Comparison of ENCODE assay signal across 20 cellular contexts in genomic region chr3:144774897-144775296, GRCh38.
DNase-seq lines count a peak whose midpoint lies in the region; TF ChIP-seq lines count a peak whose summit lies in the region.
"Had no signal": no experiment of that assay in that cellular context is flagged by ENCODE, and none has a peak within 500 bp of the region (broad histone marks: within the 10 kb centered on the region; RNA-seq: fewer than 3 reads in every experiment).

No MANE protein-coding gene starts in this region.

- H3K4me1 Mint-ChIP-seq in chondrocyte (ENCODE audit: low read depth) = peaks cover 26% of the 10 kb centered on the region
- H3K4me1 Mint-ChIP-seq: naive B cell had no signal

- H3K4me1 ChIP-seq in BE2C (peaks cover 14% of the 10 kb centered on the region), MM.1S (ENCODE audit: low read length) (peaks cover 6% of the 10 kb centered on the region; the same call in 1 of the 2 replicates)
- H3K4me1 ChIP-seq: foreskin keratinocyte, thyroid gland had no signal

- H3K27me3 Mint-ChIP-seq in chondrocyte (ENCODE audit: low read depth) = no peaks in the 10 kb centered on the region
- H3K27me3 Mint-ChIP-seq: naive B cell; stimulated activated naive CD8-positive, alpha-beta T cell treated with anti-CD3 and anti-CD28 coated beads, Interleukin-15, Interleukin-2, amounts not matched to agents 100 ng/mL and 50 ng/mL, for 24 hours had no signal

- H3K79me2 ChIP-seq in MM.1S (ENCODE audit: low read length) = no peaks in the 10 kb centered on the region

- H3K27me3 ChIP-seq in BE2C (no peaks in the 10 kb centered on the region), MM.1S (replicated peaks; ENCODE audit: insufficient read depth, low read length) (no peaks in the 10 kb centered on the region)
- H3K27me3 ChIP-seq: ascending aorta, foreskin keratinocyte, thyroid gland had no signal

- DNase-seq in BE2C = peak; percentile 50
- peak; percentile 21 for DNase-seq in GM12865 (ENCODE audit: low read depth)
- no peak for DNase-seq in MM.1S
- no peak for DNase-seq in chondrocyte (ENCODE audit: low spot score)
- DNase-seq in GM19240 (ENCODE audit: insufficient read length, low spot score) = no peak
- DNase-seq in MV-4-11 (lab: John Stamatoyannopoulos, UW) = no peak
- DNase-seq in GM10266 (ENCODE audit: extremely low spot score) = no peak
- no peak for DNase-seq in NOMO-1 treated with dmso at 0.1 percent for 144 hours (lab: John Stamatoyannopoulos, UW; ENCODE audit: unreplicated experiment)
- DNase-seq: activated naive CD4-positive, alpha-beta T cell treated with anti-CD3 and anti-CD28 coated beads for 36 hours; activated T-cell treated with anti-CD3 and anti-CD28 coated beads, Interleukin-2, amount 50 U/mL, for 1 hour; dermis blood vessel endothelial cell; foreskin keratinocyte; naive B cell; NCI-H146; NCI-H524 treated with DMSO at 0.1 percent for 48 hours; OCI-M1; SHP77; thyroid gland had no signal

- H3K4me3 ChIP-seq in BE2C (ENCODE audit: low read depth, low read length) (no peak overlapping the region), GM12865 (ENCODE audit: low read depth, low read length) (no peak overlapping the region), MM.1S (ENCODE audit: low read length) (no peak overlapping the region)
- H3K4me3 ChIP-seq: ascending aorta, thyroid gland had no signal

- no peaks in the 10 kb centered on the region for H3K9me2 ChIP-seq in MM.1S (replicated peaks; ENCODE audit: insufficient read depth, low read length)

- H3K4me2 ChIP-seq in MM.1S (ENCODE audit: low read depth, low read length) = no peak overlapping the region

- no peaks in the 10 kb centered on the region for H4K20me1 ChIP-seq in MM.1S (ENCODE audit: insufficient read depth, low read length)

- peaks cover 3% of the 10 kb centered on the region for H3K9me3 Mint-ChIP-seq in chondrocyte (ENCODE audit: low read depth)
- H3K9me3 Mint-ChIP-seq: activated naive CD4-positive, alpha-beta T cell treated with anti-CD3 and anti-CD28 coated beads for 36 hours; naive B cell; stimulated activated naive CD8-positive, alpha-beta T cell treated with anti-CD3 and anti-CD28 coated beads, Interleukin-15, Interleukin-2, amounts not matched to agents 100 ng/mL and 50 ng/mL, for 24 hours had no signal

- no peak overlapping the region for H3K27ac Mint-ChIP-seq in chondrocyte (ENCODE audit: unreplicated experiment)
- H3K27ac Mint-ChIP-seq: activated naive CD4-positive, alpha-beta T cell treated with anti-CD3 and anti-CD28 coated beads for 36 hours; naive B cell; stimulated activated naive CD8-positive, alpha-beta T cell treated with anti-CD3 and anti-CD28 coated beads, Interleukin-15, Interleukin-2, amounts not matched to agents 100 ng/mL and 50 ng/mL, for 24 hours had no signal

- no peak overlapping the region for H3K27ac ChIP-seq in MM.1S (ENCODE audit: low read length)
- H3K27ac ChIP-seq: ascending aorta, foreskin keratinocyte, thyroid gland had no signal

- H3K9ac ChIP-seq in MM.1S (ENCODE audit: low read length) = no peak overlapping the region

- no peaks in the 10 kb centered on the region for H3K36me3 ChIP-seq in BE2C
- H3K36me3 ChIP-seq in MM.1S (replicated peaks; ENCODE audit: insufficient read depth, low read length) = no peaks in the 10 kb centered on the region
- H3K36me3 ChIP-seq: ascending aorta, thyroid gland had no signal

- no peaks in the 10 kb centered on the region for H3F3A ChIP-seq in MM.1S (ENCODE audit: insufficient read depth, low read length)

- peak; percentile 23; the same call in 1 of the 2 replicates for TF ChIP-seq CTCF in BE2C (IDR thresholded peaks at IDR 0.05; ENCODE audit: low read depth, low read length)
- TF ChIP-seq CTCF in GM12865 (IDR thresholded peaks at IDR 0.05; ENCODE audit: insufficient read depth, low read depth, low read length, missing control alignments) = no peak
- peak; percentile 15; the same call in 1 of the 2 replicates for TF ChIP-seq CTCF in MM.1S (IDR thresholded peaks at IDR 0.05; ENCODE audit: low read length)
- TF ChIP-seq CTCF in chondrocyte (IDR thresholded peaks at IDR 0.05) = peak; percentile 19
- TF ChIP-seq CTCF in GM10266 (IDR thresholded peaks at IDR 0.05; ENCODE audit: control insufficient read depth, insufficient read depth, low read depth, missing control alignments) = no peak

- H2AFZ ChIP-seq in MM.1S (ENCODE audit: low read length) = no peak overlapping the region

- H3K9me3 ChIP-seq in BE2C = no peaks in the 10 kb centered on the region
- no peaks in the 10 kb centered on the region for H3K9me3 ChIP-seq in MM.1S (replicated peaks; ENCODE audit: insufficient read depth, low read length)
- H3K9me3 ChIP-seq: ascending aorta, thyroid gland had no signal

- no peak overlapping the region for H3K4me3 Mint-ChIP-seq in chondrocyte (ENCODE audit: unreplicated experiment)
- H3K4me3 Mint-ChIP-seq: activated naive CD4-positive, alpha-beta T cell treated with anti-CD3 and anti-CD28 coated beads for 36 hours; naive B cell; stimulated activated naive CD8-positive, alpha-beta T cell treated with anti-CD3 and anti-CD28 coated beads, Interleukin-15, Interleukin-2, amounts not matched to agents 100 ng/mL and 50 ng/mL, for 24 hours had no signal

- no peaks in the 10 kb centered on the region for H3K36me3 Mint-ChIP-seq in chondrocyte (ENCODE audit: low read depth)
- H3K36me3 Mint-ChIP-seq: naive B cell had no signal

Comparison
In these comparisons a context has a peak if more than half of its experiments do, and no peak if none do; other contexts are left out.
1. DNase-seq: peak in BE2C (single experiment) and GM12865 (single experiment); none in MM.1S (single experiment), chondrocyte (single experiment), GM19240 (single experiment), MV-4-11 (single experiment), GM10266 (single experiment) and NOMO-1 treated with dmso at 0.1 percent for 144 hours (single experiment).
2. CTCF ChIP-seq: peak in BE2C (single experiment), MM.1S (single experiment) and chondrocyte (single experiment); none in GM12865 (single experiment) and GM10266 (single experiment).